23 cellular contexts compared by ENCODE assay signal in the genomic region with DNA sequence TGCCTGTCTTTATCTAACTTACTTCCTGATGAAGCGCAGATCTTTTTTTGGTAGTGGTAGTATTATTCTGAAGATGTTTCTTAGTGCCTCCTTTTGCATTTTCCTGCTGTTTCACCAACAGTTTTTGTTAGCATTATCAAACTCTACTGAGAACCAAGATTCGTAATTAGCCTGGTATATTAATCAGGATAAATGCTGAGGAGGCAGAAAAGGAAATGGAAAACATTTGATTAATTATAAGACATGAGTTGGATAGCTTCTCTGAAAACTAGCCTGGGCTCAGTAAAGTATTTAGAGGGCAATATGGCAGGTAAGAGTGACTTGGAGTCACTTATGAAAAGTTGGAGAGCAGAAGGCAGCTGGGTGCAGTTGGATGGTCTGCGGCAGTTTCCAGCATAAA. TPM values are rescaled to one million over a fixed set of nuclear protein-coding genes. Genes with fewer than 3 reads are reported as not detected.
DNase-seq lines count a peak whose midpoint lies in the region; ATAC-seq, FAIRE-seq and TF ChIP-seq lines count a peak whose summit lies in the region.
"Had no signal": no experiment of that assay in that cellular context is flagged by ENCODE, and none has a peak within 500 bp of the region (broad histone marks: within the 10 kb centered on the region; RNA-seq: fewer than 3 reads in every experiment).

No MANE protein-coding gene starts in this region.

- H3K4me2 ChIP-seq in HepG2 (ENCODE audit: low read depth, low read length) (no peak overlapping the region), IMR-90 (ENCODE audit: low read depth, low read length) (no peak overlapping the region), K562 (ENCODE audit: insufficient read depth, low read length) (no peak overlapping the region)
- H3K4me2 ChIP-seq: BLaER1 treated with 17β-estradiol and CSF1 and Interleukin-3, amounts not matched to agents 10 nM and 100 nM had no signal

- peaks cover 48% of the 10 kb centered on the region for H3K4me1 ChIP-seq in HepG2 (ENCODE audit: insufficient read depth, low read length)
- no peaks in the 10 kb centered on the region for H3K4me1 ChIP-seq in right lobe of liver
- peaks cover 5% of the 10 kb centered on the region for H3K4me1 ChIP-seq in IMR-90 (ENCODE audit: control insufficient read depth, insufficient read depth, low read length)
- H3K4me1 ChIP-seq in K562 (replicated peaks in 1 of 2; ENCODE audit: control insufficient read depth in 2 of 2, insufficient read depth in 2 of 2, low read length in 2 of 2): no peaks in the 10 kb centered on the region

- no peak overlapping the region for H3K56ac ChIP-seq in IMR-90 (ENCODE audit: extremely low read depth, insufficient read depth, low read length)

- dilution Hi-C loops in IMR-90 (cut with HindIII; ENCODE audit: low sequenced_read_pairs, unreplicated experiment): no loop called here

- no peak overlapping the region for H2BK15ac ChIP-seq in IMR-90 (ENCODE audit: low read depth, low read length)

- ATAC-seq in HepG2 (no peak), right lobe of liver (no peak), IMR-90 (ENCODE audit: low read depth) (no peak), K562 (no peak), natural killer cell (no peak)
- ATAC-seq: CD8-positive, alpha-beta T cell had no signal

- peaks cover 53% of the 10 kb centered on the region for H3K4me1 Mint-ChIP-seq in neural crest cell
- H3K4me1 Mint-ChIP-seq in natural killer cell: no peaks in the 10 kb centered on the region
- H3K4me1 Mint-ChIP-seq: B cell had no signal

- no peak overlapping the region for H2BK5ac ChIP-seq in IMR-90 (ENCODE audit: low read depth, low read length, poor library complexity, severe bottlenecking)

- H3K4me3 Mint-ChIP-seq in neural crest cell (no peak overlapping the region), natural killer cell (no peak overlapping the region)
- H3K4me3 Mint-ChIP-seq: B cell; CD4-positive, alpha-beta T cell; CD8-positive, alpha-beta T cell had no signal

- H3K9me3 Mint-ChIP-seq in neural crest cell: no peaks in the 10 kb centered on the region
- no peaks in the 10 kb centered on the region for H3K9me3 Mint-ChIP-seq in natural killer cell
- H3K9me3 Mint-ChIP-seq: CD4-positive, alpha-beta T cell; CD8-positive, alpha-beta T cell had no signal

- no peak overlapping the region for H2BK120ac ChIP-seq in IMR-90 (ENCODE audit: low read depth, low read length)

- H4K91ac ChIP-seq in IMR-90 (ENCODE audit: insufficient read depth, low read depth, low read length): no peak overlapping the region

- whole genome bisulfite sequencing in HepG2 (ENCODE audit: low lambda C conversion rate): 99% methylated on average over 3 of the region's 3 CpGs
- WGBS in right lobe of liver (ENCODE audit: insufficient coverage, low coverage, low lambda C conversion rate, missing lambda C conversion rate): 66% methylated on average over 3 of the region's 3 CpGs
- WGBS in IMR-90 (ENCODE audit: extremely low coverage in 2 of 2, insufficient read length in 1 of 2), 2 experiments: no CpG with 5 or more reads among the region's 3 CpGs
- 4% methylated on average over 3 of the region's 3 CpGs for WGBS in K562 (ENCODE audit: insufficient coverage, low coverage, missing lambda C conversion rate)

- in situ Hi-C loops in HepG2 (cut with HindIII; ENCODE audit: extremely low pct_ligation_motif_present, low pct_unique_long_range_greater_than_20kb): no loop called here
- in situ Hi-C loops in IMR-90 (cut with MboI; ENCODE audit: low sequenced_read_pairs): no loop called here
- in situ Hi-C loops in K562 (cut with MboI): no loop called here

- CTCF ChIA-PET in HepG2 (lab: Yijun Ruan, JAX; ENCODE audit: low intra/inter-chr PET ratio, low total read pairs): no interaction called here
- CTCF ChIA-PET in IMR-90 (lab: Yijun Ruan, JAX): no interaction called here
- CTCF ChIA-PET in K562 (lab: Yijun Ruan, JAX; ENCODE audit: low intra/inter-chr PET ratio): no interaction called here

- no peaks in the 10 kb centered on the region for H3K27me3 Mint-ChIP-seq in neural crest cell (ENCODE audit: low read depth)
- H3K27me3 Mint-ChIP-seq in natural killer cell (ENCODE audit: low read depth in 2 of 2): peaks cover 20 to 22% of the 10 kb centered on the region in 2 donors

- H3K27ac ChIP-seq in HepG2 (ENCODE audit: extremely low read length, insufficient read depth, low read length) (no peak overlapping the region), right lobe of liver (no peak overlapping the region), IMR-90 (ENCODE audit: insufficient read depth, low read length) (no peak overlapping the region), K562 (ENCODE audit: extremely low read depth, low read depth, low read length) (no peak overlapping the region)
- H3K27ac ChIP-seq: BLaER1 treated with 17β-estradiol and CSF1 and Interleukin-3, amounts not matched to agents 10 nM and 100 nM; C4-2B had no signal

- H4K8ac ChIP-seq in IMR-90 (ENCODE audit: low read depth in 2 of 2, low read length in 2 of 2): no peak overlapping the region

- H3K9me1 ChIP-seq in IMR-90 (ENCODE audit: insufficient read depth, low read length): peaks cover 17% of the 10 kb centered on the region
- no peaks in the 10 kb centered on the region for H3K9me1 ChIP-seq in K562 (ENCODE audit: control insufficient read depth, insufficient read depth, low read length)

- TF ChIP-seq EP300 in HepG2 (IDR thresholded peaks at IDR 0.05; ENCODE audit: low read depth in 2 of 2, low read length in 2 of 2) (no peak), HepG2 (CRISPR knock-in tag; IDR thresholded peaks at IDR 0.05; ENCODE audit: borderline replicate concordance) (no peak), K562 (IDR thresholded peaks at IDR 0.05; ENCODE audit: low read length) (no peak)

- DNase-seq in HepG2 (ENCODE audit: low spot score) (no peak), right lobe of liver (no peak), IMR-90 (no peak), K562 (ENCODE audit: extremely low read depth in 1 of 4, low spot score in 3 of 4) (no peak), neural crest cell (ENCODE audit: low read depth, low spot score) (no peak), SW 1271 (lab: John Stamatoyannopoulos, UW) (no peak), natural killer cell (no peak)
- no peak for DNase-seq in activated naive CD4-positive, alpha-beta T cell treated with anti-CD3 and anti-CD28 coated beads, Interleukin-2, amount 50 U/mL, for 16 hours
- DNase-seq: 8988T; AML-193; Caco-2; Calu3; CD4-positive, alpha-beta T cell; CD8-positive, alpha-beta T cell; DMS79 treated with DMSO at 0.1 percent for 48 hours; GF-D8 had no signal

- no peaks in the 10 kb centered on the region for H3K36me3 Mint-ChIP-seq in neural crest cell (ENCODE audit: low read depth)
- H3K36me3 Mint-ChIP-seq in natural killer cell: no peaks in the 10 kb centered on the region
- H3K36me3 Mint-ChIP-seq: CD8-positive, alpha-beta T cell had no signal

- BruUV-seq in HepG2 (replicated peaks; lab: Mats Ljungman, UMichigan) (no TSS peak), IMR-90 (replicated peaks; lab: Mats Ljungman, UMichigan) (no TSS peak), K562 (replicated peaks; lab: Mats Ljungman, UMichigan) (no TSS peak)

- H3K9ac ChIP-seq in HepG2 (ENCODE audit: insufficient read depth, low read depth, low read length) (no peak overlapping the region), IMR-90 (ENCODE audit: low read depth, low read length) (no peak overlapping the region), K562 (ENCODE audit: insufficient read depth in 1 of 2, low read depth in 2 of 2, low read length in 2 of 2) (no peak overlapping the region)
- H3K9ac ChIP-seq: BLaER1 treated with 17β-estradiol and CSF1 and Interleukin-3, amounts not matched to agents 10 nM and 100 nM had no signal

- no peak overlapping the region for H2AFZ ChIP-seq in HepG2 (ENCODE audit: low read length)
- H2AFZ ChIP-seq in IMR-90 (replicated peaks; ENCODE audit: low read length, poor library complexity): no peak overlapping the region
- no peak overlapping the region for H2AFZ ChIP-seq in K562 (ENCODE audit: low read depth, low read length)

- H3K36me3 ChIP-seq in HepG2 (replicated peaks in 1 of 2; ENCODE audit: control insufficient read depth in 1 of 2, insufficient read depth in 2 of 2, low read length in 2 of 2): no peaks in the 10 kb centered on the region
- H3K36me3 ChIP-seq in right lobe of liver: no peaks in the 10 kb centered on the region
- no peaks in the 10 kb centered on the region for H3K36me3 ChIP-seq in IMR-90 (ENCODE audit: control insufficient read depth, insufficient read depth, low read length)
- H3K36me3 ChIP-seq in K562 (ENCODE audit: control insufficient read depth, insufficient read depth, low read length): no peaks in the 10 kb centered on the region
- H3K36me3 ChIP-seq: BLaER1 treated with 17β-estradiol and CSF1 and Interleukin-3, amounts not matched to agents 10 nM and 100 nM had no signal

- H3K27me3 ChIP-seq in HepG2 (ENCODE audit: control insufficient read depth in 1 of 2, insufficient read depth in 2 of 2, low read length in 2 of 2): no peaks in the 10 kb centered on the region
- no peaks in the 10 kb centered on the region for H3K27me3 ChIP-seq in right lobe of liver
- no peaks in the 10 kb centered on the region for H3K27me3 ChIP-seq in IMR-90 (ENCODE audit: control insufficient read depth, insufficient read depth, low read length)
- no peaks in the 10 kb centered on the region; a peak in 2 of 5 replicates for H3K27me3 ChIP-seq in K562 (ENCODE audit: control insufficient read depth in 2 of 2, insufficient read depth in 2 of 2, low read length in 2 of 2)
- H3K27me3 ChIP-seq: BLaER1 treated with 17β-estradiol and CSF1 and Interleukin-3, amounts not matched to agents 10 nM and 100 nM had no signal

- H2AK5ac ChIP-seq in IMR-90 (ENCODE audit: low read depth, low read length): peak overlapping the region; percentile 4; the same call in 1 of the 2 replicates

- intact Hi-C loops in HepG2 (cut with micrococcal nuclease; ENCODE audit: unreplicated experiment): no loop called here
- intact Hi-C loops in right lobe of liver (cut with DNase I): no loop called here
- intact Hi-C loops in IMR-90 (cut with micrococcal nuclease): no loop called here
- intact Hi-C loops in K562 (cut with micrococcal nuclease): no loop called here
- intact Hi-C loops in natural killer cell (cut with micrococcal nuclease): no loop called here

- H3K4me3 ChIP-seq in HepG2 (replicated peaks in 1 of 3; ENCODE audit: insufficient read depth in 1 of 3, low read depth in 2 of 3, low read length in 3 of 3): no peak overlapping the region
- H3K4me3 ChIP-seq in right lobe of liver: no peak overlapping the region
- no peak overlapping the region for H3K4me3 ChIP-seq in IMR-90 (ENCODE audit: insufficient read depth, low read depth, low read length)
- no peak overlapping the region for H3K4me3 ChIP-seq in K562
- H3K4me3 ChIP-seq: BLaER1 treated with 17β-estradiol and CSF1 and Interleukin-3, amounts not matched to agents 10 nM and 100 nM had no signal

- H3K23ac ChIP-seq in IMR-90 (ENCODE audit: low read depth, low read length): no peak overlapping the region

- H3K79me1 ChIP-seq in IMR-90 (ENCODE audit: low read depth in 1 of 2, low read length in 2 of 2): 0 out of 4 replicates have a peak, but pooled peaks cover 0 to 7% of the 10 kb centered on the region in 2 experiments

- no peak overlapping the region for H2AK9ac ChIP-seq in IMR-90 (replicated peaks; ENCODE audit: low read depth, low read length, poor library complexity)

- no peaks in the 10 kb centered on the region for H3K79me2 ChIP-seq in HepG2 (ENCODE audit: insufficient read depth, low read length)
- H3K79me2 ChIP-seq in K562 (ENCODE audit: control insufficient read depth, insufficient read depth, low read length): no peaks in the 10 kb centered on the region

- FAIRE-seq in HepG2 (lab: Jason Lieb, UNC) (no peak), K562 (lab: Jason Lieb, UNC) (no peak)
- FAIRE-seq: A204.1, D721Med, G401.6, GM18507 had no signal

- TF ChIP-seq POLR2A in HepG2 (IDR thresholded peaks at IDR 0.05; ENCODE audit: insufficient read depth in 1 of 2, low read depth in 2 of 2, low read length in 2 of 2) (no peak), right lobe of liver (IDR thresholded peaks at IDR 0.05) (no peak), IMR-90 (IDR thresholded peaks at IDR 0.05; ENCODE audit: low read depth, low read length) (no peak), K562 (conservative IDR thresholded peaks at IDR 0.05) (no peak)

- no peak overlapping the region for H3K4ac ChIP-seq in IMR-90 (ENCODE audit: low read depth, low read length)

- 0 out of 2 replicates have a peak overlapping the region, but pooled peaks have one; percentile 43 for H3K18ac ChIP-seq in IMR-90 (ENCODE audit: low read depth, low read length)

- H2BK20ac ChIP-seq in IMR-90 (ENCODE audit: low read depth, low read length): no peak overlapping the region

- H3K27ac Mint-ChIP-seq in neural crest cell (ENCODE audit: unreplicated experiment): peak overlapping the region; percentile 23
- H3K27ac Mint-ChIP-seq in natural killer cell: no peak overlapping the region
- H3K27ac Mint-ChIP-seq: B cell; CD4-positive, alpha-beta T cell; CD8-positive, alpha-beta T cell had no signal

- POLR2A ChIA-PET in HepG2 (lab: Yijun Ruan, JAX): no interaction called here
- POLR2A ChIA-PET in IMR-90 (lab: Charles Lee; ENCODE audit: unreplicated experiment): no interaction called here
- POLR2A ChIA-PET in K562 (lab: Yijun Ruan, JAX): no interaction called here

- no peak for TF ChIP-seq RAD21 in HepG2 (CRISPR knock-in tag; IDR thresholded peaks at IDR 0.05)
- TF ChIP-seq RAD21 in IMR-90 (IDR thresholded peaks at IDR 0.05; ENCODE audit: low read length): no peak
- no peak for TF ChIP-seq RAD21 in K562 (CRISPR knock-in tag; conservative IDR thresholded peaks at IDR 0.05 in 1 of 2, IDR thresholded peaks at IDR 0.05 in 1 of 2)

- no peak overlapping the region for H4K5ac ChIP-seq in IMR-90 (ENCODE audit: low read depth, low read length)

- TF ChIP-seq CTCF in HepG2 (CRISPR knock-in tag; IDR thresholded peaks at IDR 0.05) (no peak), right lobe of liver (IDR thresholded peaks at IDR 0.05) (no peak), IMR-90 (conservative IDR thresholded peaks at IDR 0.05; ENCODE audit: low read depth, low read length) (no peak), K562 (IDR thresholded peaks at IDR 0.05 in 2 of 3, conservative IDR thresholded peaks at IDR 0.05 in 1 of 3; ENCODE audit: insufficient read depth in 2 of 3, low read depth in 1 of 3, low read length in 3 of 3) (no peak), neural crest cell (conservative IDR thresholded peaks at IDR 0.05) (no peak), natural killer cell (IDR thresholded peaks at IDR 0.05) (no peak)

- H3K9me3 ChIP-seq in HepG2 (ENCODE audit: low read length): no peaks in the 10 kb centered on the region
- H3K9me3 ChIP-seq in right lobe of liver: no peaks in the 10 kb centered on the region
- no peaks in the 10 kb centered on the region for H3K9me3 ChIP-seq in IMR-90 (ENCODE audit: control insufficient read depth, insufficient read depth, low read length)
- no peaks in the 10 kb centered on the region for H3K9me3 ChIP-seq in K562 (replicated peaks; ENCODE audit: control insufficient read depth, insufficient read depth, low read depth, low read length)
- H3K9me3 ChIP-seq: BLaER1 treated with 17β-estradiol and CSF1 and Interleukin-3, amounts not matched to agents 10 nM and 100 nM; Caco-2 had no signal

- H4K20me1 ChIP-seq in HepG2 (ENCODE audit: insufficient read depth, low read length) (no peaks in the 10 kb centered on the region), IMR-90 (ENCODE audit: insufficient read depth, low read length) (no peaks in the 10 kb centered on the region), K562 (replicated peaks; ENCODE audit: control insufficient read depth, insufficient read depth, low read length) (no peaks in the 10 kb centered on the region)
- H4K20me1 ChIP-seq: BLaER1 treated with 17β-estradiol and CSF1 and Interleukin-3, amounts not matched to agents 10 nM and 100 nM had no signal

- H3K14ac ChIP-seq in IMR-90 (replicated peaks; ENCODE audit: low read depth, low read length): no peak overlapping the region

RNA-seq across cellular contexts. Expression of a gene that starts 7.1 kb away (rescaled TPM):
- total RNA-seq in HepG2 (2016; rRNA removed; fragmentation: Illumina TruSeq; extraction: Trizol): 47.7 and 77.7 TPM in 2 replicates
- 7.7 and 8.2 TPM in 2 replicates for total RNA-seq in HepG2 (2016; cell fraction: cytosol; rRNA removed; fragmentation: Illumina TruSeq; extraction: Trizol; ENCODE audit: low read depth)
- total RNA-seq in HepG2 (2016; cell fraction: insoluble cytoplasmic fraction; rRNA removed; fragmentation: Illumina TruSeq; extraction: Trizol): 48.1 and 76.8 TPM in 2 replicates
- 25.2 and 27.9 TPM in 2 replicates for total RNA-seq in HepG2 (2016; cell fraction: membrane; rRNA removed; fragmentation: Illumina TruSeq; extraction: Trizol)
- total RNA-seq in HepG2 (2016; cell fraction: nucleus; rRNA removed; fragmentation: Illumina TruSeq; extraction: Trizol): 84.2 and 94.2 TPM in 2 replicates
- polyA plus RNA-seq in HepG2 (2011; rRNA removed): 38.9 and 75.3 TPM in 2 replicates
- polyA plus RNA-seq in HepG2 (2011; cell fraction: cytosol; rRNA removed): 37.4 and 45.8 TPM in 2 replicates
- 30.8 and 50.6 TPM in 2 replicates for polyA plus RNA-seq in HepG2 (2011; cell fraction: nucleus; rRNA removed)
- 25.9 and 27.9 TPM in 2 replicates for polyA plus RNA-seq in HepG2 (2012)
- polyA plus RNA-seq in HepG2 (2016; cell fraction: cytosol; fragmentation: Illumina TruSeq; extraction: Trizol; ENCODE audit: low read depth): 2.9 TPM in 2 replicates
- 35.7 and 36.2 TPM in 2 replicates for polyA plus RNA-seq in HepG2 (2016; cell fraction: insoluble cytoplasmic fraction; fragmentation: Illumina TruSeq; extraction: Trizol; ENCODE audit: low read depth)
- polyA plus RNA-seq in HepG2 (2016; cell fraction: membrane; fragmentation: Illumina TruSeq; extraction: Trizol; ENCODE audit: low read depth): 9.9 and 10.1 TPM in 2 replicates
- 95.3 and 95.9 TPM in 2 replicates for polyA plus RNA-seq in HepG2 (2016; cell fraction: nucleus; fragmentation: Illumina TruSeq; extraction: Trizol; ENCODE audit: insufficient read depth, low read depth)
- polyA minus RNA-seq in HepG2 (2011; rRNA and poly(A)+ RNA removed; ENCODE audit: low replicate concordance): 0.05 and 162 TPM in 2 replicates
- polyA minus RNA-seq in HepG2 (2011; cell fraction: cytosol; rRNA and poly(A)+ RNA removed): 40.8 and 64.9 TPM in 2 replicates
- polyA minus RNA-seq in HepG2 (2011; cell fraction: nucleus; rRNA and poly(A)+ RNA removed): 47.0 and 73.8 TPM in 2 replicates
- total RNA-seq in right lobe of liver: under 1 TPM in 5 of 6 experiments, not detected in 1; 0.06 to 0.37 (median 0.29) TPM
- total RNA-seq in IMR-90 (2012; rRNA removed): 18.6 and 21.9 TPM in 2 replicates
- 19.8 and 26.3 TPM in 2 replicates for polyA plus RNA-seq in IMR-90 (2012; rRNA removed)
- 22.9 and 37.5 TPM in 2 replicates for polyA plus RNA-seq in IMR-90 (2012; cell fraction: cytosol; rRNA removed)
- 17.5 and 57.8 TPM in 2 replicates for polyA plus RNA-seq in IMR-90 (2012; cell fraction: nucleus; rRNA removed; ENCODE audit: low replicate concordance)
- not detected in 2 replicates for total RNA-seq in K562 (2011; cell fraction: chromatin; rRNA removed; ENCODE audit: low replicate concordance)
- not detected in 2 replicates for total RNA-seq in K562 (2011; cell fraction: nucleolus; rRNA removed)
- not detected in 2 replicates for total RNA-seq in K562 (2011; cell fraction: nucleoplasm; rRNA removed)
- not detected in 2 replicates for total RNA-seq in K562 (2014; rRNA removed)
- not detected in 2 replicates for total RNA-seq in K562 (2014; rRNA removed; fragmentation: Illumina TruSeq; extraction: Trizol)
- total RNA-seq in K562 (2015; rRNA removed; fragmentation: Illumina TruSeq; extraction: Trizol): not detected in 2 replicates
- total RNA-seq in K562 (2021): 0.04 and 0.07 TPM in 2 replicates
- polyA plus RNA-seq in K562 (2011; rRNA removed): not detected in 2 replicates
- polyA plus RNA-seq in K562 (2011; cell fraction: cytosol; rRNA removed): 0.03 TPM in 1 of 2 replicates, not detected in the other
- polyA plus RNA-seq in K562 (2011; cell fraction: nucleus; rRNA removed): 0.04 TPM in 1 of 2 replicates, not detected in the other
- polyA plus RNA-seq in K562 (2012): not detected in 2 replicates
- polyA plus RNA-seq in K562 (2014; fragmentation: Illumina TruSeq; extraction: Trizol): not detected in 2 replicates
- polyA plus RNA-seq in K562 (2014; fragmentation: Nextera tagmentation; extraction: Ambion mirVana): not detected
- polyA plus RNA-seq in K562 (2014; rRNA removed): 0.01 TPM in 1 of 2 replicates, not detected in the other
- not detected in 2 replicates for polyA minus RNA-seq in K562 (2011; rRNA and poly(A)+ RNA removed)
- 0.27 TPM in 1 of 2 replicates, not detected in the other for polyA minus RNA-seq in K562 (2011; cell fraction: cytosol; rRNA and poly(A)+ RNA removed)
- polyA minus RNA-seq in K562 (2011; cell fraction: nucleus; rRNA and poly(A)+ RNA removed): not detected in 2 replicates
- 74.8 and 76.1 TPM in 2 replicates for total RNA-seq in neural crest cell
- total RNA-seq in natural killer cell: under 1 TPM; 0.07 to 0.60 (median 0.36) TPM
- total RNA-seq: B cell; CD4-positive, alpha-beta T cell; CD8-positive, alpha-beta T cell had no signal

Comparison
In these comparisons a context has a peak if more than half of its experiments do, and no peak if none do; other contexts are left out.
1. RNA of a gene that starts 7.1 kb away (total RNA-seq): 7.7 to 94.2 TPM in HepG2, 74.8 to 76.1 TPM in neural crest cell and 18.6 to 21.9 TPM in IMR-90; 0.07 to 0.60 TPM in natural killer cell, 0.06 to 0.37 TPM in right lobe of liver and 0.04 to 0.07 TPM in K562; every median in the first group is over 4 times any median in the second.